ENCODE assay signal across 1 cellular context in the genomic region with DNA sequence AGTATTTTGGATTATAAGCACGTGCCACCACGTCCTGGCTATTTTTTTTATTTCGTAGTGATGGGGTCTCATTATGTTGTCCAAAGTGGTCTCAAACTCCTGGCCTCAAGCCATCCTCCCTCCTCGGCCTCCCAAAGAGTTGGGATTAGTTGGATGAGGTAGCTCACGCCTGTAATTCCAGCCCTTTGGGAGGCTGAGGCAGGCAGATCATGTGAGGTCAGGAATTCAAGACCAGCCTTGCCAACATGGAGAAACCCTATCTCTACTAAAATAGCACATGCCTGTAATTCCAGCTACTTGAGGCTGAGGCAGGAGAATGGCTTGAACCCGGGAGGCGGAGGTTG.
TF ChIP-seq lines count a peak whose summit lies in the region.

No MANE protein-coding gene starts in this region.

TF ChIP-seq in K562, 482 proteins besides CTCF, POLR2A, EP300 and RAD21 (continues in another document):
- TF ChIP-seq DMBX1 (CRISPR knock-in tag; IDR thresholded peaks at IDR 0.05; ENCODE audit: borderline replicate concordance), result 0 out of 2 replicates have a peak, but pooled peaks have one; percentile 15
- TF ChIP-seq ZBTB11 (CRISPR knock-in tag; IDR thresholded peaks at IDR 0.05), result no peak
- no peak for TF ChIP-seq PCBP2 (IDR thresholded peaks at IDR 0.05; ENCODE audit: low read depth, low read length, poor library complexity, severe bottlenecking)
- TF ChIP-seq, protein P1, sequence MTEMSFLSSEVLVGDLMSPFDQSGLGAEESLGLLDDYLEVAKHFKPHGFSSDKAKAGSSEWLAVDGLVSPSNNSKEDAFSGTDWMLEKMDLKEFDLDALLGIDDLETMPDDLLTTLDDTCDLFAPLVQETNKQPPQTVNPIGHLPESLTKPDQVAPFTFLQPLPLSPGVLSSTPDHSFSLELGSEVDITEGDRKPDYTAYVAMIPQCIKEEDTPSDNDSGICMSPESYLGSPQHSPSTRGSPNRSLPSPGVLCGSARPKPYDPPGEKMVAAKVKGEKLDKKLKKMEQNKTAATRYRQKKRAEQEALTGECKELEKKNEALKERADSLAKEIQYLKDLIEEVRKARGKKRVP (CRISPR knock-in tag; IDR thresholded peaks at IDR 0.05), result 0 out of 2 replicates have a peak, but pooled peaks have one; percentile 3
- TF ChIP-seq ZNF12 (CRISPR knock-in tag; IDR thresholded peaks at IDR 0.05), result no peak
- TF ChIP-seq RBM25 (IDR thresholded peaks at IDR 0.05; ENCODE audit: low read depth, low read length, severe bottlenecking), result peak; percentile 9
- no peak for TF ChIP-seq TCF15 (CRISPR knock-in tag; IDR thresholded peaks at IDR 0.05)
- no peak for TF ChIP-seq USF1 (CRISPR knock-in tag; IDR thresholded peaks at IDR 0.05)
- TF ChIP-seq ZNF561 (CRISPR knock-in tag; conservative IDR thresholded peaks at IDR 0.05), result no peak
- TF ChIP-seq GTF2F1 (IDR thresholded peaks at IDR 0.05; ENCODE audit: low read depth, low read length), result no peak
- no peak for TF ChIP-seq ZNF507 (tag; conservative IDR thresholded peaks at IDR 0.05)
- TF ChIP-seq NONO (IDR thresholded peaks at IDR 0.05; ENCODE audit: low read depth in 2 of 2, low read length in 1 of 2), result no peak
- peak; percentile 12; the same call in 1 of the 2 replicates for TF ChIP-seq ZNF175 (CRISPR knock-in tag; IDR thresholded peaks at IDR 0.05; ENCODE audit: low read depth)
- no peak for TF ChIP-seq ATF1 (CRISPR knock-in tag; IDR thresholded peaks at IDR 0.05)
- TF ChIP-seq ATF1 (tag; IDR thresholded peaks at IDR 0.05), result no peak
- TF ChIP-seq, protein P2, sequence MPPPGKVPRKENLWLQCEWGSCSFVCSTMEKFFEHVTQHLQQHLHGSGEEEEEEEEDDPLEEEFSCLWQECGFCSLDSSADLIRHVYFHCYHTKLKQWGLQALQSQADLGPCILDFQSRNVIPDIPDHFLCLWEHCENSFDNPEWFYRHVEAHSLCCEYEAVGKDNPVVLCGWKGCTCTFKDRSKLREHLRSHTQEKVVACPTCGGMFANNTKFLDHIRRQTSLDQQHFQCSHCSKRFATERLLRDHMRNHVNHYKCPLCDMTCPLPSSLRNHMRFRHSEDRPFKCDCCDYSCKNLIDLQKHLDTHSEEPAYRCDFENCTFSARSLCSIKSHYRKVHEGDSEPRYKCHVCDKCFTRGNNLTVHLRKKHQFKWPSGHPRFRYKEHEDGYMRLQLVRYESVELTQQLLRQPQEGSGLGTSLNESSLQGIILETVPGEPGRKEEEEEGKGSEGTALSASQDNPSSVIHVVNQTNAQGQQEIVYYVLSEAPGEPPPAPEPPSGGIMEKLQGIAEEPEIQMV (tag; conservative IDR thresholded peaks at IDR 0.05; ENCODE audit: low read depth), result no peak
- TF ChIP-seq SREBF1 (IDR thresholded peaks at IDR 0.05; ENCODE audit: borderline replicate concordance, low read depth, low read length), result no peak
- no peak for TF ChIP-seq POLR2AphosphoS2 (IDR thresholded peaks at IDR 0.05; ENCODE audit: low read length)
- TF ChIP-seq SIN3B (IDR thresholded peaks at IDR 0.05; ENCODE audit: low read depth), result no peak
- TF ChIP-seq YBX1 (IDR thresholded peaks at IDR 0.05), result no peak
- no peak for TF ChIP-seq YY1 (IDR thresholded peaks at IDR 0.05; ENCODE audit: borderline replicate concordance in 1 of 3, control insufficient read depth in 1 of 3, extremely low read depth in 1 of 3, insufficient read depth in 3 of 3, insufficient read length in 1 of 3, insufficient replicate concordance in 2 of 3, low read depth in 1 of 3, low read length in 2 of 3)
- TF ChIP-seq TAF1 (IDR thresholded peaks at IDR 0.05; ENCODE audit: control insufficient read depth, extremely low read depth, insufficient read depth, low read length, severe bottlenecking), result no peak
- no peak for TF ChIP-seq SMAD4 (CRISPR knock-in tag; conservative IDR thresholded peaks at IDR 0.05)
- no peak for TF ChIP-seq CSDE1 (IDR thresholded peaks at IDR 0.05)
- 0 out of 2 replicates have a peak, but pooled peaks have one; percentile 15 for TF ChIP-seq ZNF24 (IDR thresholded peaks at IDR 0.05)
- 0 out of 2 replicates have a peak, but pooled peaks have one; percentile 5 for TF ChIP-seq SMARCA5 (IDR thresholded peaks at IDR 0.05)
- TF ChIP-seq THRB (CRISPR knock-in tag; conservative IDR thresholded peaks at IDR 0.05), result no peak
- TF ChIP-seq HMG20B (CRISPR knock-in tag; IDR thresholded peaks at IDR 0.05), result no peak
- TF ChIP-seq, protein P3, sequence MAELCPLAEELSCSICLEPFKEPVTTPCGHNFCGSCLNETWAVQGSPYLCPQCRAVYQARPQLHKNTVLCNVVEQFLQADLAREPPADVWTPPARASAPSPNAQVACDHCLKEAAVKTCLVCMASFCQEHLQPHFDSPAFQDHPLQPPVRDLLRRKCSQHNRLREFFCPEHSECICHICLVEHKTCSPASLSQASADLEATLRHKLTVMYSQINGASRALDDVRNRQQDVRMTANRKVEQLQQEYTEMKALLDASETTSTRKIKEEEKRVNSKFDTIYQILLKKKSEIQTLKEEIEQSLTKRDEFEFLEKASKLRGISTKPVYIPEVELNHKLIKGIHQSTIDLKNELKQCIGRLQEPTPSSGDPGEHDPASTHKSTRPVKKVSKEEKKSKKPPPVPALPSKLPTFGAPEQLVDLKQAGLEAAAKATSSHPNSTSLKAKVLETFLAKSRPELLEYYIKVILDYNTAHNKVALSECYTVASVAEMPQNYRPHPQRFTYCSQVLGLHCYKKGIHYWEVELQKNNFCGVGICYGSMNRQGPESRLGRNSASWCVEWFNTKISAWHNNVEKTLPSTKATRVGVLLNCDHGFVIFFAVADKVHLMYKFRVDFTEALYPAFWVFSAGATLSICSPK (IDR thresholded peaks at IDR 0.05; ENCODE audit: borderline replicate concordance), result no peak
- TF ChIP-seq, protein P4, sequence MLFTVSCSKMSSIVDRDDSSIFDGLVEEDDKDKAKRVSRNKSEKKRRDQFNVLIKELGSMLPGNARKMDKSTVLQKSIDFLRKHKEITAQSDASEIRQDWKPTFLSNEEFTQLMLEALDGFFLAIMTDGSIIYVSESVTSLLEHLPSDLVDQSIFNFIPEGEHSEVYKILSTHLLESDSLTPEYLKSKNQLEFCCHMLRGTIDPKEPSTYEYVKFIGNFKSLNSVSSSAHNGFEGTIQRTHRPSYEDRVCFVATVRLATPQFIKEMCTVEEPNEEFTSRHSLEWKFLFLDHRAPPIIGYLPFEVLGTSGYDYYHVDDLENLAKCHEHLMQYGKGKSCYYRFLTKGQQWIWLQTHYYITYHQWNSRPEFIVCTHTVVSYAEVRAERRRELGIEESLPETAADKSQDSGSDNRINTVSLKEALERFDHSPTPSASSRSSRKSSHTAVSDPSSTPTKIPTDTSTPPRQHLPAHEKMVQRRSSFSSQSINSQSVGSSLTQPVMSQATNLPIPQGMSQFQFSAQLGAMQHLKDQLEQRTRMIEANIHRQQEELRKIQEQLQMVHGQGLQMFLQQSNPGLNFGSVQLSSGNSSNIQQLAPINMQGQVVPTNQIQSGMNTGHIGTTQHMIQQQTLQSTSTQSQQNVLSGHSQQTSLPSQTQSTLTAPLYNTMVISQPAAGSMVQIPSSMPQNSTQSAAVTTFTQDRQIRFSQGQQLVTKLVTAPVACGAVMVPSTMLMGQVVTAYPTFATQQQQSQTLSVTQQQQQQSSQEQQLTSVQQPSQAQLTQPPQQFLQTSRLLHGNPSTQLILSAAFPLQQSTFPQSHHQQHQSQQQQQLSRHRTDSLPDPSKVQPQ (CRISPR knock-in tag; IDR thresholded peaks at IDR 0.05; ENCODE audit: borderline replicate concordance), result no peak
- no peak for TF ChIP-seq ZNF586 (CRISPR knock-in tag; conservative IDR thresholded peaks at IDR 0.05)
- TF ChIP-seq RNF219 (CRISPR knock-in tag; IDR thresholded peaks at IDR 0.05), result no peak
- TF ChIP-seq, protein P5, sequence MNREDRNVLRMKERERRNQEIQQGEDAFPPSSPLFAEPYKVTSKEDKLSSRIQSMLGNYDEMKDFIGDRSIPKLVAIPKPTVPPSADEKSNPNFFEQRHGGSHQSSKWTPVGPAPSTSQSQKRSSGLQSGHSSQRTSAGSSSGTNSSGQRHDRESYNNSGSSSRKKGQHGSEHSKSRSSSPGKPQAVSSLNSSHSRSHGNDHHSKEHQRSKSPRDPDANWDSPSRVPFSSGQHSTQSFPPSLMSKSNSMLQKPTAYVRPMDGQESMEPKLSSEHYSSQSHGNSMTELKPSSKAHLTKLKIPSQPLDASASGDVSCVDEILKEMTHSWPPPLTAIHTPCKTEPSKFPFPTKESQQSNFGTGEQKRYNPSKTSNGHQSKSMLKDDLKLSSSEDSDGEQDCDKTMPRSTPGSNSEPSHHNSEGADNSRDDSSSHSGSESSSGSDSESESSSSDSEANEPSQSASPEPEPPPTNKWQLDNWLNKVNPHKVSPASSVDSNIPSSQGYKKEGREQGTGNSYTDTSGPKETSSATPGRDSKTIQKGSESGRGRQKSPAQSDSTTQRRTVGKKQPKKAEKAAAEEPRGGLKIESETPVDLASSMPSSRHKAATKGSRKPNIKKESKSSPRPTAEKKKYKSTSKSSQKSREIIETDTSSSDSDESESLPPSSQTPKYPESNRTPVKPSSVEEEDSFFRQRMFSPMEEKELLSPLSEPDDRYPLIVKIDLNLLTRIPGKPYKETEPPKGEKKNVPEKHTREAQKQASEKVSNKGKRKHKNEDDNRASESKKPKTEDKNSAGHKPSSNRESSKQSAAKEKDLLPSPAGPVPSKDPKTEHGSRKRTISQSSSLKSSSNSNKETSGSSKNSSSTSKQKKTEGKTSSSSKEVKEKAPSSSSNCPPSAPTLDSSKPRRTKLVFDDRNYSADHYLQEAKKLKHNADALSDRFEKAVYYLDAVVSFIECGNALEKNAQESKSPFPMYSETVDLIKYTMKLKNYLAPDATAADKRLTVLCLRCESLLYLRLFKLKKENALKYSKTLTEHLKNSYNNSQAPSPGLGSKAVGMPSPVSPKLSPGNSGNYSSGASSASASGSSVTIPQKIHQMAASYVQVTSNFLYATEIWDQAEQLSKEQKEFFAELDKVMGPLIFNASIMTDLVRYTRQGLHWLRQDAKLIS (CRISPR knock-in tag; IDR thresholded peaks at IDR 0.05), result no peak
- no peak for TF ChIP-seq SAP30 (IDR thresholded peaks at IDR 0.05; ENCODE audit: borderline replicate concordance, insufficient read depth, low read depth, low read length, poor library complexity, severe bottlenecking)
- TF ChIP-seq CHD4 (IDR thresholded peaks at IDR 0.05; ENCODE audit: insufficient read depth, insufficient replicate concordance, low read depth, low read length, poor library complexity, severe bottlenecking), result no peak
- TF ChIP-seq HEY1 (CRISPR knock-in tag; IDR thresholded peaks at IDR 0.05; ENCODE audit: borderline replicate concordance), result no peak
- no peak for TF ChIP-seq NEUROD1 (IDR thresholded peaks at IDR 0.05; ENCODE audit: borderline replicate concordance, low read depth, low read length, partially characterized antibody)
- TF ChIP-seq HOXB6 (CRISPR knock-in tag; IDR thresholded peaks at IDR 0.05; ENCODE audit: borderline replicate concordance), result no peak
- no peak for TF ChIP-seq ZNF134 (CRISPR knock-in tag; conservative IDR thresholded peaks at IDR 0.05)
- TF ChIP-seq SMAD3 (CRISPR knock-in tag; conservative IDR thresholded peaks at IDR 0.05), result no peak
- TF ChIP-seq SAFB (IDR thresholded peaks at IDR 0.05; ENCODE audit: borderline replicate concordance, low read depth, low read length), result no peak
